ENCODE assay signal across 1 cellular context in genomic region chr13:29921542-29921941, GRCh38.
TF ChIP-seq lines count a peak whose summit lies in the region.

No MANE protein-coding gene starts in this region.

TF ChIP-seq in IMR-90, 13 proteins besides CTCF, POLR2A, EP300 and RAD21:
- TF ChIP-seq MAFK (IDR thresholded peaks at IDR 0.05; ENCODE audit: low read depth, low read length), result peak; percentile 87
- TF ChIP-seq SMC3 (IDR thresholded peaks at IDR 0.05; ENCODE audit: low read depth, low read length), result no peak
